In genomic region chr11:66288866-66289547, GRCh38 we compare ENCODE assay signal across 8 cellular contexts. TPM values are rescaled to one million over a fixed set of nuclear protein-coding genes. Genes with fewer than 3 reads are reported as not detected.
DNase-seq lines count a peak whose midpoint lies in the region; ATAC-seq and TF ChIP-seq lines count a peak whose summit lies in the region.

Gene YIF1A, minus strand, starts transcription at chr11:66289143. Its CDS starts 158 bp downstream, at chr11:66288985.

- peak; percentile 100 for DNase-seq in GM13977 (ENCODE audit: low spot score)
- DNase-seq in NCI-H1694 (lab: John Stamatoyannopoulos, UW): peak; percentile 97
- peak; percentile 98 for DNase-seq in amniotic stem cell (lab: John Stamatoyannopoulos, UW)
- DNase-seq in heart right ventricle: peak; percentile 98 to 99
- DNase-seq in posterior cingulate gyrus: peak; percentile 98 to 100 (median 99)
- peak; percentile 98 to 99 for DNase-seq in upper lobe of left lung

- intact Hi-C loops in heart right ventricle (cut with DNase I): loop anchor here in 3 of 10 donors (1.0 to 10.0 kb wide), 2 partner anchors 23 to 64 kb away; no protein-coding TSS in a partner anchor
- intact Hi-C loops in posterior cingulate gyrus (cut with DNase I): no loop called here

- TF ChIP-seq CTCF in GM13977 (IDR thresholded peaks at IDR 0.05; ENCODE audit: extremely low read depth, insufficient read depth, missing control alignments): peak; percentile 4
- TF ChIP-seq CTCF in heart right ventricle (IDR thresholded peaks at IDR 0.05): peak in 3 of 9 donors; percentile 28 to 45 (median 31)
- peak in 2 of 6 experiments; percentile 11 to 38 for TF ChIP-seq CTCF in upper lobe of left lung (IDR thresholded peaks at IDR 0.05)

- H3K27me3 Mint-ChIP-seq in T-helper 1 cell treated with Interleukin-12 subunit alpha and Interleukin-12 subunit beta and Interleukin-4 antibody, amounts not matched to agents 30 μg/mL and 1 μg/mL, for 36 hours (ENCODE audit: low read depth): peaks cover 26% of the 10 kb centered on the region

- 0% methylated on average over 72 to 74 of the region's 74 CpGs for WGBS in heart right ventricle, 2 donors
- whole genome bisulfite sequencing in upper lobe of left lung, 2 donors: 0% methylated on average over 16 to 24 of the region's 74 CpGs

- H3K27ac Mint-ChIP-seq in T-helper 1 cell treated with Interleukin-12 subunit alpha and Interleukin-12 subunit beta and Interleukin-4 antibody, amounts not matched to agents 30 μg/mL and 1 μg/mL, for 36 hours: peak within 1 kb of the TSS; percentile 96

- H3K27ac ChIP-seq in heart right ventricle: peak within 1 kb of the TSS; percentile 82 to 98 (median 94)
- peak within 1 kb of the TSS; percentile 90 to 94 (median 94) for H3K27ac ChIP-seq in upper lobe of left lung

- ATAC-seq in HG02884 (IDR thresholded peaks at IDR 0.05; ENCODE audit: unreplicated experiment) (peak; percentile 88), heart right ventricle (peak; percentile 92 to 98 (median 97)), upper lobe of left lung (ENCODE audit: low FRiP score in 2 of 2) (peak; percentile 97 to 98)

- peaks cover 13 to 35% (median 23%) of the 10 kb centered on the region in 7 donors for H3K27me3 ChIP-seq in heart right ventricle
- peaks cover 0 to 22% (median 9%) of the 10 kb centered on the region in 4 donors for H3K27me3 ChIP-seq in upper lobe of left lung

- peak within 1 kb of the TSS; percentile 95 for H3K4me3 Mint-ChIP-seq in T-helper 1 cell treated with Interleukin-12 subunit alpha and Interleukin-12 subunit beta and Interleukin-4 antibody, amounts not matched to agents 30 μg/mL and 1 μg/mL, for 36 hours

- H3K4me1 ChIP-seq in heart right ventricle (peaks cover 5 to 55% (median 39%) of the 10 kb centered on the region in 9 donors), upper lobe of left lung (peaks cover 23 to 45% (median 27%) of the 10 kb centered on the region in 4 donors)

- H3K36me3 Mint-ChIP-seq in T-helper 1 cell treated with Interleukin-12 subunit alpha and Interleukin-12 subunit beta and Interleukin-4 antibody, amounts not matched to agents 30 μg/mL and 1 μg/mL, for 36 hours (ENCODE audit: low read depth): no peaks in the 10 kb centered on the region

- H3K36me3 ChIP-seq in heart right ventricle (peaks cover 0 to 14% (median 0%) of the 10 kb centered on the region in 9 donors), upper lobe of left lung (peaks cover 0 to 24% (median 6%) of the 10 kb centered on the region in 4 donors)

- H3K9me3 Mint-ChIP-seq in T-helper 1 cell treated with Interleukin-12 subunit alpha and Interleukin-12 subunit beta and Interleukin-4 antibody, amounts not matched to agents 30 μg/mL and 1 μg/mL, for 36 hours: no peaks in the 10 kb centered on the region

- TF ChIP-seq EP300 in upper lobe of left lung (IDR thresholded peaks at IDR 0.05): peak in 1 of 4 donors; percentile 63

- peak within 1 kb of the TSS; percentile 63 to 98 (median 82) for H3K4me3 ChIP-seq in heart right ventricle
- peak within 1 kb of the TSS; percentile 65 to 94 (median 77) for H3K4me3 ChIP-seq in upper lobe of left lung

- in situ Hi-C loops in GM13977 (cut with MboI; ENCODE audit: low pct_unique_long_range_greater_than_20kb, low sequenced_read_pairs, unreplicated experiment): no loop called here

- peaks cover 24% of the 10 kb centered on the region for H3K4me1 Mint-ChIP-seq in T-helper 1 cell treated with Interleukin-12 subunit alpha and Interleukin-12 subunit beta and Interleukin-4 antibody, amounts not matched to agents 30 μg/mL and 1 μg/mL, for 36 hours (ENCODE audit: low read depth)

- peak in 3 of 4 donors; percentile 72 to 96 (median 91) for TF ChIP-seq POLR2A in upper lobe of left lung (IDR thresholded peaks at IDR 0.05)

- H3K9me3 ChIP-seq in heart right ventricle (no peaks in the 10 kb centered on the region), upper lobe of left lung (no peaks in the 10 kb centered on the region)

RNA-seq across cellular contexts. Expression of gene YIF1A, which starts in this region (rescaled TPM):
- 10 to 100 TPM; 38.3 to 75.0 (median 51.9) TPM for total RNA-seq in heart right ventricle
- polyA plus RNA-seq in heart right ventricle: 100 to 1,000 TPM in 1 of 2 donors, 10 to 100 TPM in 1; 54.9 to 168 TPM
- total RNA-seq in upper lobe of left lung: 100 to 1,000 TPM in 1 of 6 donors, 10 to 100 TPM in 5; 25.1 to 107 (median 68.2) TPM

Comparison
In these comparisons a context has a peak if more than half of its experiments do, and no peak if none do; other contexts are left out.
1. Peak in every context shown above with its lines: DNase-seq, ATAC-seq, H3K4me3 ChIP-seq and H3K27ac ChIP-seq.